ENCODE assay signal across 8 cellular contexts in genomic region chr3:179148446-179149238, GRCh38. TPM values are rescaled to one million over a fixed set of nuclear protein-coding genes. Genes with fewer than 3 reads are reported as not detected.
A peak's percentile ranks its signal among the peaks of the same experiment; 100 is the strongest.
DNase-seq lines count a peak whose midpoint lies in the region; ATAC-seq and TF ChIP-seq lines count a peak whose summit lies in the region.

No MANE protein-coding gene starts in this region.

- peaks cover 12 to 31% (median 28%) of the 10 kb centered on the region in 10 experiments for H3K4me1 ChIP-seq in BLaER1 treated with 17β-estradiol and CSF1 and Interleukin-3, amounts not matched to agents 10 nM and 100 nM
- H3K4me1 ChIP-seq in Panc1 (ENCODE audit: control insufficient read depth, insufficient read depth, low read length) (peaks cover 24% of the 10 kb centered on the region), stomach smooth muscle (ENCODE audit: control insufficient read depth, insufficient read depth, low read length) (no peaks in the 10 kb centered on the region)

- peak overlapping the region; percentile 91 to 100 (median 98) for H3K9ac ChIP-seq in BLaER1 treated with 17β-estradiol and CSF1 and Interleukin-3, amounts not matched to agents 10 nM and 100 nM
- peak overlapping the region; percentile 90 for H3K9ac ChIP-seq in neural cell (ENCODE audit: low read length)
- H3K9ac ChIP-seq in stomach smooth muscle (ENCODE audit: low read length in 2 of 2): peak overlapping the region; percentile 70 to 76

- H4K20me1 ChIP-seq in BLaER1 treated with 17β-estradiol and CSF1 and Interleukin-3, amounts not matched to agents 10 nM and 100 nM: peaks cover 13 to 43% (median 34%) of the 10 kb centered on the region in 11 experiments; a peak in 16 of 22 replicates
- no peaks in the 10 kb centered on the region for H4K20me1 ChIP-seq in neural cell (ENCODE audit: insufficient read depth)

- H3K27ac ChIP-seq in BLaER1 treated with 17β-estradiol and CSF1 and Interleukin-3, amounts not matched to agents 10 nM and 100 nM: peak overlapping the region; percentile 92 to 100 (median 98)
- H3K27ac ChIP-seq in Panc1 (ENCODE audit: low read length) (peak overlapping the region; percentile 91), neural cell (ENCODE audit: low read length) (peak overlapping the region; percentile 86), stomach smooth muscle (ENCODE audit: low read length) (peak overlapping the region; percentile 83)

- TF ChIP-seq CTCF in Panc1 (IDR thresholded peaks at IDR 0.05): no peak
- no peak for TF ChIP-seq CTCF in fibroblast of villous mesenchyme (IDR thresholded peaks at IDR 0.05; ENCODE audit: insufficient read depth, low read depth, low read length)
- TF ChIP-seq CTCF in neural cell (IDR thresholded peaks at IDR 0.05; ENCODE audit: poor library complexity, severe bottlenecking): peak; percentile 15

- no peaks in the 10 kb centered on the region for H3F3A ChIP-seq in neural cell (ENCODE audit: insufficient read depth, low read length, poor library complexity, severe bottlenecking)

- peaks cover 44% of the 10 kb centered on the region for H3K79me2 ChIP-seq in neural cell (replicated peaks; ENCODE audit: insufficient read depth, low read length)

- peak overlapping the region; percentile 66 for H2AFZ ChIP-seq in neural cell (ENCODE audit: low read depth, low read length)

- no peaks in the 10 kb centered on the region for H3K9me2 ChIP-seq in neural cell (ENCODE audit: insufficient read depth, low read length)

- H3K4me3 ChIP-seq in BLaER1 treated with 17β-estradiol and CSF1 and Interleukin-3, amounts not matched to agents 10 nM and 100 nM: peak overlapping the region; percentile 86 to 100 (median 98)
- H3K4me3 ChIP-seq in Panc1 (ENCODE audit: low read depth in 2 of 2, low read length in 2 of 2): peak overlapping the region; percentile 89 to 97
- peak overlapping the region; percentile 87 for H3K4me3 ChIP-seq in fibroblast of villous mesenchyme (ENCODE audit: low read depth, low read length)
- H3K4me3 ChIP-seq in neural cell (ENCODE audit: low read length): peak overlapping the region; percentile 89
- H3K4me3 ChIP-seq in stomach smooth muscle (ENCODE audit: low read length in 2 of 2): peak overlapping the region; percentile 81 to 93

- TF ChIP-seq EP300 in neural cell (conservative IDR thresholded peaks at IDR 0.05; ENCODE audit: poor library complexity, severe bottlenecking): no peak

- peak overlapping the region; percentile 77 to 98 (median 90) for H3K4me2 ChIP-seq in BLaER1 treated with 17β-estradiol and CSF1 and Interleukin-3, amounts not matched to agents 10 nM and 100 nM
- peak overlapping the region; percentile 77 for H3K4me2 ChIP-seq in neural cell (ENCODE audit: low read length)

- TF ChIP-seq RAD21 in neural cell (conservative IDR thresholded peaks at IDR 0.05): no peak

- ATAC-seq in GM19324 (IDR thresholded peaks at IDR 0.05; ENCODE audit: low FRiP score, unreplicated experiment) (peak; percentile 35), HG03432 (IDR thresholded peaks at IDR 0.05; ENCODE audit: unreplicated experiment) (peak; percentile 30), Panc1 (peak; percentile 67)

- POLR2A ChIA-PET in Panc1 (lab: Charles Lee): interaction anchor here (0.5 to 0.7 kb wide), 3 partner anchors 8 to 1905 kb away, joined by 3 to 9 read pairs (median 4); no protein-coding TSS in a partner anchor

- no peak for DNase-seq in Panc1 (ENCODE audit: low read depth, low spot score)
- peak; percentile 57 for DNase-seq in activated T-helper 9 cell treated with anti-CD3 and anti-CD28 coated beads, Interleukin-2, amount 50 U/mL, for 16 hours (ENCODE audit: low read depth)
- peak; percentile 52 for DNase-seq in fibroblast of villous mesenchyme (ENCODE audit: low read depth)

- H3K36me3 ChIP-seq in BLaER1 treated with 17β-estradiol and CSF1 and Interleukin-3, amounts not matched to agents 10 nM and 100 nM: peaks cover 0 to 5% (median 0%) of the 10 kb centered on the region in 11 experiments; a peak in 3 of 22 replicates
- H3K36me3 ChIP-seq in Panc1 (ENCODE audit: control insufficient read depth, insufficient read depth, low read length): no peaks in the 10 kb centered on the region
- H3K36me3 ChIP-seq in neural cell (ENCODE audit: insufficient read depth, low read length): no peaks in the 10 kb centered on the region
- no peaks in the 10 kb centered on the region for H3K36me3 ChIP-seq in stomach smooth muscle (ENCODE audit: control insufficient read depth in 2 of 2, insufficient read depth in 2 of 2, low read length in 2 of 2)

- H3K9me3 ChIP-seq in BLaER1 treated with 17β-estradiol and CSF1 and Interleukin-3, amounts not matched to agents 10 nM and 100 nM (replicated peaks in 1 of 11): peaks cover 0 to 14% (median 0%) of the 10 kb centered on the region in 11 experiments; a peak in 9 of 22 replicates
- H3K9me3 ChIP-seq in Panc1 (ENCODE audit: control insufficient read depth, insufficient read depth, low read depth, low read length) (no peaks in the 10 kb centered on the region), neural cell (ENCODE audit: low read length) (no peaks in the 10 kb centered on the region), stomach smooth muscle (ENCODE audit: control insufficient read depth in 2 of 2, low read length in 2 of 2) (no peaks in the 10 kb centered on the region)

- BruUV-seq in Panc1 (replicated peaks; lab: Mats Ljungman, UMichigan): no TSS peak

- H3K27me3 ChIP-seq in BLaER1 treated with 17β-estradiol and CSF1 and Interleukin-3, amounts not matched to agents 10 nM and 100 nM: no peaks in the 10 kb centered on the region
- H3K27me3 ChIP-seq in Panc1 (ENCODE audit: control insufficient read depth, insufficient read depth, low read length) (no peaks in the 10 kb centered on the region), neural cell (ENCODE audit: insufficient read depth, low read depth, low read length) (no peaks in the 10 kb centered on the region), stomach smooth muscle (ENCODE audit: control insufficient read depth in 1 of 2, insufficient read depth in 2 of 2, low read length in 2 of 2) (no peaks in the 10 kb centered on the region)

- in situ Hi-C loops in Panc1 (cut with HindIII; ENCODE audit: low pct_unique_long_range_greater_than_20kb, low sequenced_read_pairs): no loop called here

- intact Hi-C loops in Panc1 (cut with micrococcal nuclease; ENCODE audit: unreplicated experiment): loop anchor here (2.0 to 5.0 kb wide), 2 partner anchors 131 to 168 kb away; no protein-coding TSS in a partner anchor

- CTCF ChIA-PET in Panc1 (lab: Charles Lee): interaction anchor here (0.5 kb wide), 1 partner anchor 108 kb away, joined by 3 read pairs; no protein-coding TSS in a partner anchor

TF ChIP-seq in neural cell, 6 proteins besides CTCF, POLR2A, EP300 and RAD21:
- TF ChIP-seq, protein P1, sequence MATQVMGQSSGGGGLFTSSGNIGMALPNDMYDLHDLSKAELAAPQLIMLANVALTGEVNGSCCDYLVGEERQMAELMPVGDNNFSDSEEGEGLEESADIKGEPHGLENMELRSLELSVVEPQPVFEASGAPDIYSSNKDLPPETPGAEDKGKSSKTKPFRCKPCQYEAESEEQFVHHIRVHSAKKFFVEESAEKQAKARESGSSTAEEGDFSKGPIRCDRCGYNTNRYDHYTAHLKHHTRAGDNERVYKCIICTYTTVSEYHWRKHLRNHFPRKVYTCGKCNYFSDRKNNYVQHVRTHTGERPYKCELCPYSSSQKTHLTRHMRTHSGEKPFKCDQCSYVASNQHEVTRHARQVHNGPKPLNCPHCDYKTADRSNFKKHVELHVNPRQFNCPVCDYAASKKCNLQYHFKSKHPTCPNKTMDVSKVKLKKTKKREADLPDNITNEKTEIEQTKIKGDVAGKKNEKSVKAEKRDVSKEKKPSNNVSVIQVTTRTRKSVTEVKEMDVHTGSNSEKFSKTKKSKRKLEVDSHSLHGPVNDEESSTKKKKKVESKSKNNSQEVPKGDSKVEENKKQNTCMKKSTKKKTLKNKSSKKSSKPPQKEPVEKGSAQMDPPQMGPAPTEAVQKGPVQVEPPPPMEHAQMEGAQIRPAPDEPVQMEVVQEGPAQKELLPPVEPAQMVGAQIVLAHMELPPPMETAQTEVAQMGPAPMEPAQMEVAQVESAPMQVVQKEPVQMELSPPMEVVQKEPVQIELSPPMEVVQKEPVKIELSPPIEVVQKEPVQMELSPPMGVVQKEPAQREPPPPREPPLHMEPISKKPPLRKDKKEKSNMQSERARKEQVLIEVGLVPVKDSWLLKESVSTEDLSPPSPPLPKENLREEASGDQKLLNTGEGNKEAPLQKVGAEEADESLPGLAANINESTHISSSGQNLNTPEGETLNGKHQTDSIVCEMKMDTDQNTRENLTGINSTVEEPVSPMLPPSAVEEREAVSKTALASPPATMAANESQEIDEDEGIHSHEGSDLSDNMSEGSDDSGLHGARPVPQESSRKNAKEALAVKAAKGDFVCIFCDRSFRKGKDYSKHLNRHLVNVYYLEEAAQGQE (IDR thresholded peaks at IDR 0.05; ENCODE audit: borderline replicate concordance): peak; percentile 52
- TF ChIP-seq SMC3 (conservative IDR thresholded peaks at IDR 0.05; ENCODE audit: poor library complexity) (no peak), POLR2AphosphoS5 (IDR thresholded peaks at IDR 0.05) (no peak), MXI1 (conservative IDR thresholded peaks at IDR 0.05; ENCODE audit: poor library complexity, severe bottlenecking) (peak; percentile 32), TAF1 (IDR thresholded peaks at IDR 0.05; ENCODE audit: low read depth) (peak; percentile 40), EZH2 (IDR thresholded peaks at IDR 0.05; ENCODE audit: borderline replicate concordance, insufficient read depth, low read length, poor library complexity, severe bottlenecking) (no peak)

RNA-seq across cellular contexts. Expression of gene PIK3CA, which starts 0.5 kb away (rescaled TPM):
- total RNA-seq in Panc1 (2021; ENCODE audit: unreplicated experiment) (27.6 TPM), fibroblast of villous mesenchyme (20.0 and 30.2 TPM in 2 replicates)
- polyA plus RNA-seq in Panc1 (2012; ENCODE audit: insufficient read length): 12.4 TPM
- 14.2 and 15.2 TPM in 2 replicates for polyA plus RNA-seq in neural cell
- 56.7 and 62.7 TPM in 2 replicates for polyA minus RNA-seq in neural cell
